Comparison of ENCODE assay signal across 15 cellular contexts in genomic region chr2:224217962-224218347, GRCh38.
DNase-seq lines count a peak whose midpoint lies in the region; ATAC-seq and TF ChIP-seq lines count a peak whose summit lies in the region.
"Had no signal": no experiment of that assay in that cellular context is flagged by ENCODE, and none has a peak within 500 bp of the region (broad histone marks: within the 10 kb centered on the region; RNA-seq: fewer than 3 reads in every experiment).

No MANE protein-coding gene starts in this region.

- H3K4me3 Mint-ChIP-seq in T-cell: no peak overlapping the region
- H3K4me3 Mint-ChIP-seq: activated CD8-positive, alpha-beta T cell treated with anti-CD3 and anti-CD28 coated beads, Interleukin-2, amount 10 ng/mL, durations not matched to agents 7 days and 5 days; brain had no signal

- H3K4me3 ChIP-seq in choroid plexus epithelial cell (ENCODE audit: low read depth, low read length): no peak overlapping the region

- TF ChIP-seq CTCF in choroid plexus epithelial cell (conservative IDR thresholded peaks at IDR 0.05; ENCODE audit: low read depth, low read length): no peak

- peaks cover 3 to 39% of the 10 kb centered on the region in 2 donors for H3K27me3 Mint-ChIP-seq in T-cell
- H3K27me3 Mint-ChIP-seq: progenitor cell of endocrine pancreas had no signal

- DNase-seq in AG20443 (ENCODE audit: low spot score): peak; percentile 73
- DNase-seq in LHCN-M2 (ENCODE audit: low read depth): peak; percentile 62
- peak; percentile 87 for DNase-seq in choroid plexus epithelial cell (ENCODE audit: low read depth)
- peak; percentile 6 for DNase-seq in kidney glomerular epithelial cell (lab: John Stamatoyannopoulos, UW)
- no peak for DNase-seq in T-cell
- DNase-seq: activated CD8-positive, alpha-beta T cell treated with anti-CD3 and anti-CD28 coated beads, Interleukin-2, amount 10 ng/mL, durations not matched to agents 7 days and 5 days; activated effector memory CD4-positive, alpha-beta T cell treated with Interleukin-2 at 50 U/mL for 16 hours; left colon; NCI-H1417 had no signal

- no peak overlapping the region for H3K27ac Mint-ChIP-seq in T-cell
- H3K27ac Mint-ChIP-seq: activated CD8-positive, alpha-beta T cell treated with anti-CD3 and anti-CD28 coated beads, Interleukin-2, amount 10 ng/mL, durations not matched to agents 7 days and 5 days; progenitor cell of endocrine pancreas had no signal

- POLR2A ChIA-PET in T-cell (lab: Charles Lee): no interaction called here

- no peak for ATAC-seq in HG03521 (IDR thresholded peaks at IDR 0.05; ENCODE audit: unreplicated experiment)
- ATAC-seq in T-cell (replicated peaks in 1 of 4): no peak
- ATAC-seq in HG03025 (IDR thresholded peaks at IDR 0.05; ENCODE audit: low FRiP score, unreplicated experiment): no peak
- no peak for ATAC-seq in GM21381 (IDR thresholded peaks at IDR 0.05; ENCODE audit: unreplicated experiment)
- ATAC-seq: activated CD8-positive, alpha-beta T cell treated with anti-CD3 and anti-CD28 coated beads, Interleukin-2, amount 10 ng/mL, durations not matched to agents 7 days and 5 days; HepG2; left colon had no signal

- no peaks in the 10 kb centered on the region for H3K36me3 Mint-ChIP-seq in T-cell
- H3K36me3 Mint-ChIP-seq: brain had no signal

- H3K4me1 Mint-ChIP-seq in T-cell: no peaks in the 10 kb centered on the region

- no peaks in the 10 kb centered on the region for H3K9me3 Mint-ChIP-seq in T-cell

- CTCF ChIA-PET in T-cell (lab: Charles Lee): no interaction called here

Comparison
In these comparisons a context has a peak if more than half of its experiments do, and no peak if none do; other contexts are left out.
1. DNase-seq: peak in AG20443 (single experiment), LHCN-M2 (single experiment), choroid plexus epithelial cell (single experiment) and kidney glomerular epithelial cell (single experiment); none in T-cell (0 of 34).